22 cellular contexts compared by ENCODE assay signal in the genomic region with DNA sequence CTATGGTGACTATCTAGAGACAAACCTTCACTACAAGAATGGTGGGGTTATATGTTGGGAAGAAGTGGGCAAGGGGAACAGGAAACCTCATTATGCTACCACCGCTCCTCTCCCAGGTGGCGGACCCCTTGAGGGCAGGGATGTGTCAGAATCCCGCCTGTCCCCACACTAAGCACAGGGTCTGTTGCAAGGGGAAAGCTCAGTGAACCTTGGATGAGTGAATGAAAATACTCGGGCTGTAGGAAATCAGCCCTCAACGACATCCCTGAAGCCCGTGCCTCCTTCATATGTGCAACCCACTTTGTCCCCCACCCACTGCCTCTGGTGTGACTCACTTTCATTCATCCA.
DNase-seq lines count a peak whose midpoint lies in the region; ATAC-seq and TF ChIP-seq lines count a peak whose summit lies in the region.
"Had no signal": no experiment of that assay in that cellular context is flagged by ENCODE, and none has a peak within 500 bp of the region (broad histone marks: within the 10 kb centered on the region; RNA-seq: fewer than 3 reads in every experiment).

No MANE protein-coding gene starts in this region.

- DNase-seq in Peyer's patch: no peak
- DNase-seq in prostate gland (ENCODE audit: low spot score): no peak
- no peak for DNase-seq in upper lobe of left lung
- no peak for DNase-seq in GM10266 (ENCODE audit: extremely low spot score)
- no peak for DNase-seq in COLO668 (lab: John Stamatoyannopoulos, UW; ENCODE audit: unreplicated experiment)
- DNase-seq: activated CD4-positive, alpha-beta T cell treated with anti-CD3 and anti-CD28 coated beads for 4 hours; activated naive CD8-positive, alpha-beta T cell treated with anti-CD3 and anti-CD28 coated beads for 36 hours; CD4-positive, alpha-beta T cell; endodermal cell; natural killer cell; NCI-H1092; NCI-H2029; NCI-H226; NCI-H774; SHP77; small intestine; stimulated activated CD4-positive, alpha-beta T cell treated with anti-CD3 and anti-CD28 coated beads, Interleukin-4, amount 100 ng/mL, for 1 hour; T-helper 1 cell had no signal

- H3K27me3 ChIP-seq in Peyer's patch: no peaks in the 10 kb centered on the region
- no peaks in the 10 kb centered on the region for H3K27me3 ChIP-seq in gastroesophageal sphincter
- H3K27me3 ChIP-seq in prostate gland (replicated peaks; ENCODE audit: insufficient read depth): no peaks in the 10 kb centered on the region
- no peaks in the 10 kb centered on the region for H3K27me3 ChIP-seq in upper lobe of left lung

- no peak for TF ChIP-seq CTCF in Peyer's patch (IDR thresholded peaks at IDR 0.05)
- no peak for TF ChIP-seq CTCF in gastroesophageal sphincter (IDR thresholded peaks at IDR 0.05)
- TF ChIP-seq CTCF in prostate gland (IDR thresholded peaks at IDR 0.05): no peak
- TF ChIP-seq CTCF in upper lobe of left lung (IDR thresholded peaks at IDR 0.05): no peak
- no peak for TF ChIP-seq CTCF in GM10266 (IDR thresholded peaks at IDR 0.05; ENCODE audit: control insufficient read depth, insufficient read depth, low read depth, missing control alignments)

- H3K4me1 ChIP-seq in Peyer's patch (peaks cover 0 to 11% (median 0%) of the 10 kb centered on the region in 4 donors), gastroesophageal sphincter (peaks cover 0 to 47% (median 18%) of the 10 kb centered on the region in 3 donors), prostate gland (replicated peaks) (peaks cover 12% of the 10 kb centered on the region), upper lobe of left lung (peaks cover 0 to 18% (median 10%) of the 10 kb centered on the region in 4 donors)

- no peak for ATAC-seq in gastroesophageal sphincter
- no peak for ATAC-seq in upper lobe of left lung (ENCODE audit: low FRiP score in 2 of 2)
- ATAC-seq in HG03354 (IDR thresholded peaks at IDR 0.05; ENCODE audit: poor library complexity, severe bottlenecking, unreplicated experiment): no peak
- ATAC-seq: activated T-helper 17 cell treated with anti-CD3 and anti-CD28 coated beads, Interleukin-2, amount 50 U/mL, for 72 hours; natural killer cell had no signal

- H3K4me3 ChIP-seq in Peyer's patch (no peak overlapping the region), gastroesophageal sphincter (no peak overlapping the region), prostate gland (no peak overlapping the region), upper lobe of left lung (no peak overlapping the region)
- H3K4me3 ChIP-seq: lung had no signal

- intact Hi-C loops in prostate gland (cut with DNase I): no loop called here

- TF ChIP-seq POLR2A in Peyer's patch (IDR thresholded peaks at IDR 0.05) (no peak), gastroesophageal sphincter (IDR thresholded peaks at IDR 0.05) (no peak), prostate gland (IDR thresholded peaks at IDR 0.05) (no peak), upper lobe of left lung (IDR thresholded peaks at IDR 0.05) (no peak)

- TF ChIP-seq EP300 in gastroesophageal sphincter (IDR thresholded peaks at IDR 0.05) (no peak), upper lobe of left lung (IDR thresholded peaks at IDR 0.05) (no peak)

- H3K36me3 ChIP-seq in Peyer's patch: no peaks in the 10 kb centered on the region
- no peaks in the 10 kb centered on the region for H3K36me3 ChIP-seq in gastroesophageal sphincter
- H3K36me3 ChIP-seq in prostate gland: no peaks in the 10 kb centered on the region
- H3K36me3 ChIP-seq in upper lobe of left lung: no peaks in the 10 kb centered on the region

- no peaks in the 10 kb centered on the region for H3K9me3 ChIP-seq in Peyer's patch
- no peaks in the 10 kb centered on the region for H3K9me3 ChIP-seq in gastroesophageal sphincter
- H3K9me3 ChIP-seq in prostate gland: no peaks in the 10 kb centered on the region
- H3K9me3 ChIP-seq in upper lobe of left lung: no peaks in the 10 kb centered on the region

- 43 to 68% methylated on average over 3 to 6 of the region's 6 CpGs for WGBS in gastroesophageal sphincter (ENCODE audit: low coverage in 1 of 2), 2 donors
- 80% methylated on average over 6 of the region's 6 CpGs for WGBS in prostate gland
- 70 to 79% methylated on average over 6 of the region's 6 CpGs for WGBS in upper lobe of left lung, 2 donors

- H3K27ac ChIP-seq in Peyer's patch: peak overlapping the region in 3 of 4 donors; percentile 34 to 73 (median 60)
- peak overlapping the region; percentile 14 to 85 (median 73) for H3K27ac ChIP-seq in gastroesophageal sphincter
- peak overlapping the region; percentile 43 to 44 for H3K27ac ChIP-seq in prostate gland
- H3K27ac ChIP-seq in upper lobe of left lung: peak overlapping the region; percentile 22 to 76 (median 62)
